Comparison of ENCODE assay signal across 13 cellular contexts in genomic region chr17:68908045-68908444, GRCh38. TPM values are rescaled to one million over a fixed set of nuclear protein-coding genes. Genes with fewer than 3 reads are reported as not detected.
A peak's percentile ranks its signal among the peaks of the same experiment; 100 is the strongest.
DNase-seq lines count a peak whose midpoint lies in the region; ATAC-seq, FAIRE-seq and TF ChIP-seq lines count a peak whose summit lies in the region.
"Had no signal": no experiment of that assay in that cellular context is flagged by ENCODE, and none has a peak within 500 bp of the region (broad histone marks: within the 10 kb centered on the region; RNA-seq: fewer than 3 reads in every experiment).

No MANE protein-coding gene starts in this region.

- H3K4me2 ChIP-seq in endothelial cell of umbilical vein (ENCODE audit: insufficient read depth, low read length): no peak overlapping the region
- H3K4me2 ChIP-seq in mesendoderm (ENCODE audit: low read length): no peak overlapping the region

- peaks cover 59% of the 10 kb centered on the region for H3K36me3 ChIP-seq in right atrium auricular region
- H3K36me3 ChIP-seq in endothelial cell of umbilical vein (ENCODE audit: control insufficient read depth in 2 of 2, extremely low read depth in 1 of 2, insufficient read depth in 2 of 2, low read length in 2 of 2): no peaks in the 10 kb centered on the region
- no peaks in the 10 kb centered on the region for H3K36me3 ChIP-seq in mesendoderm (ENCODE audit: control insufficient read depth, insufficient read depth, low read length)
- H3K36me3 ChIP-seq: upper lobe of left lung had no signal

- H3K27ac Mint-ChIP-seq in stimulated activated effector memory CD8-positive, alpha-beta T cell treated with anti-CD3 and anti-CD28 coated beads, Interleukin-12 subunit alpha, Interleukin-12 subunit beta, amount 100 ng/mL, for 72 hours: no peak overlapping the region

- H4K8ac ChIP-seq in mesendoderm (ENCODE audit: low read depth, low read length): no peak overlapping the region

- POLR2A ChIA-PET in endothelial cell of umbilical vein (lab: Charles Lee): no interaction called here

- FAIRE-seq in endothelial cell of umbilical vein (lab: Jason Lieb, UNC): no peak

- TF ChIP-seq CTCF in right atrium auricular region (IDR thresholded peaks at IDR 0.05): no peak
- no peak for TF ChIP-seq CTCF in endothelial cell of umbilical vein (IDR thresholded peaks at IDR 0.05; ENCODE audit: extremely low read depth in 1 of 2, insufficient read depth in 1 of 2, low read depth in 1 of 2, low read length in 2 of 2)

- no peak overlapping the region for H2BK15ac ChIP-seq in mesendoderm (replicated peaks; ENCODE audit: low read depth)

- no peak overlapping the region for H3K4ac ChIP-seq in mesendoderm (ENCODE audit: low read depth, low read length)

- no peak overlapping the region for H4K5ac ChIP-seq in mesendoderm (ENCODE audit: low read length)

- H3K9me3 Mint-ChIP-seq in stimulated activated effector memory CD8-positive, alpha-beta T cell treated with anti-CD3 and anti-CD28 coated beads, Interleukin-12 subunit alpha, Interleukin-12 subunit beta, amount 100 ng/mL, for 72 hours: peaks cover under 1% of the 10 kb centered on the region

- no TSS peak for BruUV-seq in endothelial cell of umbilical vein (replicated peaks; lab: Mats Ljungman, UMichigan)

- H3K79me2 ChIP-seq in endothelial cell of umbilical vein (ENCODE audit: control insufficient read depth, insufficient read depth, low read length): no peaks in the 10 kb centered on the region
- H3K79me2 ChIP-seq in mesendoderm (ENCODE audit: control insufficient read depth, insufficient read depth, low read length): no peaks in the 10 kb centered on the region

- no peak for TF ChIP-seq POLR2A in endothelial cell of umbilical vein (IDR thresholded peaks at IDR 0.05; ENCODE audit: low read depth, low read length)

- ATAC-seq in left ventricle myocardium superior: no peak
- peak; percentile 50 for ATAC-seq in HG03103 (IDR thresholded peaks at IDR 0.05; ENCODE audit: low read depth, unreplicated experiment)
- no peak for ATAC-seq in stimulated activated effector memory CD8-positive, alpha-beta T cell treated with anti-CD3 and anti-CD28 coated beads, Interleukin-12 subunit alpha, Interleukin-12 subunit beta, amount 100 ng/mL, for 72 hours
- ATAC-seq: activated CD4-positive, CD25-positive, alpha-beta regulatory T cell treated with anti-CD3 and anti-CD28 coated beads, Interleukin-2, amount 50 U/mL, for 24 hours; Panc1 had no signal

- WGBS in mesendoderm (ENCODE audit: extremely low coverage, insufficient coverage, low lambda C conversion rate): no CpG with 5 or more reads among the region's 2 CpGs

- H3K23ac ChIP-seq in mesendoderm (ENCODE audit: low read length): no peak overlapping the region

- H2BK5ac ChIP-seq in mesendoderm (ENCODE audit: low read length): no peak overlapping the region

- intact Hi-C loops in left ventricle myocardium superior (cut with micrococcal nuclease) (no loop called here), endothelial cell of umbilical vein (cut with micrococcal nuclease) (loop anchor here (2.0 to 5.0 kb wide), 2 partner anchors 46 to 327 kb away; no protein-coding TSS in a partner anchor)

- no peak overlapping the region for H3K4me3 ChIP-seq in right atrium auricular region
- H3K4me3 ChIP-seq in endothelial cell of umbilical vein (replicated peaks in 1 of 3; ENCODE audit: insufficient read depth in 1 of 3, low read depth in 1 of 3, low read length in 3 of 3): no peak overlapping the region
- H3K4me3 ChIP-seq in mesendoderm (ENCODE audit: low read length): no peak overlapping the region
- H3K4me3 ChIP-seq: upper lobe of left lung had no signal

- H3K4me1 ChIP-seq in right atrium auricular region (peaks cover 0 to 18% of the 10 kb centered on the region in 2 donors), endothelial cell of umbilical vein (ENCODE audit: control insufficient read depth, extremely low read depth, insufficient read depth, low read length) (peaks cover 13% of the 10 kb centered on the region), mesendoderm (ENCODE audit: control insufficient read depth, low read depth, low read length) (no peaks in the 10 kb centered on the region)

- no peak overlapping the region for H3K4me3 Mint-ChIP-seq in stimulated activated effector memory CD8-positive, alpha-beta T cell treated with anti-CD3 and anti-CD28 coated beads, Interleukin-12 subunit alpha, Interleukin-12 subunit beta, amount 100 ng/mL, for 72 hours

- no peaks in the 10 kb centered on the region for H3K36me3 Mint-ChIP-seq in stimulated activated effector memory CD8-positive, alpha-beta T cell treated with anti-CD3 and anti-CD28 coated beads, Interleukin-12 subunit alpha, Interleukin-12 subunit beta, amount 100 ng/mL, for 72 hours

- H2AK5ac ChIP-seq in mesendoderm (ENCODE audit: low read length): no peak overlapping the region

- H3K27ac ChIP-seq in right atrium auricular region (peak overlapping the region; percentile 19 to 68), endothelial cell of umbilical vein (ENCODE audit: insufficient read depth, low read depth, low read length) (no peak overlapping the region), mesendoderm (ENCODE audit: low read depth, low read length) (no peak overlapping the region)

- H3K9ac ChIP-seq in endothelial cell of umbilical vein (replicated peaks; ENCODE audit: extremely low read depth, insufficient read depth, low read length) (no peak overlapping the region), mesendoderm (ENCODE audit: low read length) (no peak overlapping the region)

- DNase-seq in right atrium auricular region (ENCODE audit: low spot score) (no peak), left ventricle myocardium superior (no peak), endothelial cell of umbilical vein (ENCODE audit: low read depth, low spot score) (no peak), NCI-H2029 (lab: John Stamatoyannopoulos, UW) (no peak), mesendoderm (no peak)
- no peak for DNase-seq in stimulated activated effector memory CD8-positive, alpha-beta T cell treated with anti-CD3 and anti-CD28 coated beads, Interleukin-12 subunit alpha, Interleukin-12 subunit beta, amount 100 ng/mL, for 72 hours (ENCODE audit: low spot score in 2 of 2)
- no peak for DNase-seq in stimulated activated naive CD4-positive, alpha-beta T cell (lab: John Stamatoyannopoulos, UW)
- DNase-seq: EL, MM.1S, upper lobe of left lung had no signal

- H3K56ac ChIP-seq in mesendoderm (ENCODE audit: low read length): no peak overlapping the region

- no peak overlapping the region for H3K18ac ChIP-seq in mesendoderm (ENCODE audit: low read length)

- H3K9me1 ChIP-seq in endothelial cell of umbilical vein (replicated peaks; ENCODE audit: control insufficient read depth, extremely low read depth, insufficient read depth, low read length): no peaks in the 10 kb centered on the region

- H3K9me3 ChIP-seq in right atrium auricular region: no peaks in the 10 kb centered on the region
- no peaks in the 10 kb centered on the region for H3K9me3 ChIP-seq in endothelial cell of umbilical vein (replicated peaks; ENCODE audit: control insufficient read depth, insufficient read depth, low read length)
- H3K9me3 ChIP-seq: upper lobe of left lung had no signal

- H3K79me1 ChIP-seq in mesendoderm (ENCODE audit: low read length): no peaks in the 10 kb centered on the region

- dilution Hi-C loops in endothelial cell of umbilical vein (cut with MboI; ENCODE audit: extremely low pct_ligation_motif_present, low sequenced_read_pairs): no loop called here

- no peaks in the 10 kb centered on the region for H3K4me1 Mint-ChIP-seq in stimulated activated effector memory CD8-positive, alpha-beta T cell treated with anti-CD3 and anti-CD28 coated beads, Interleukin-12 subunit alpha, Interleukin-12 subunit beta, amount 100 ng/mL, for 72 hours

- CTCF ChIA-PET in endothelial cell of umbilical vein (lab: Charles Lee): interaction anchor here (1.6 to 2.0 kb wide), 5 partner anchors 8 to 131 kb away, joined by 5 to 14 read pairs (median 9); no protein-coding TSS in a partner anchor

- no peak overlapping the region for H2BK120ac ChIP-seq in mesendoderm (ENCODE audit: low read depth, low read length)

- H2AFZ ChIP-seq in endothelial cell of umbilical vein (ENCODE audit: low read depth, low read length): peak overlapping the region; percentile 35

- no peaks in the 10 kb centered on the region for H3K27me3 ChIP-seq in right atrium auricular region
- H3K27me3 ChIP-seq in endothelial cell of umbilical vein (ENCODE audit: control insufficient read depth in 2 of 2, insufficient read depth in 2 of 2, low read length in 2 of 2): no peaks in the 10 kb centered on the region
- no peaks in the 10 kb centered on the region for H3K27me3 ChIP-seq in mesendoderm (ENCODE audit: insufficient read depth, low read length, poor library complexity)
- H3K27me3 ChIP-seq: upper lobe of left lung had no signal

- no peaks in the 10 kb centered on the region for H4K20me1 ChIP-seq in endothelial cell of umbilical vein (replicated peaks; ENCODE audit: control insufficient read depth, extremely low read depth, insufficient read depth, low read length)

TF ChIP-seq in endothelial cell of umbilical vein, 7 proteins besides CTCF, POLR2A, EP300 and RAD21:
- TF ChIP-seq FOS (IDR thresholded peaks at IDR 0.05; ENCODE audit: borderline replicate concordance, insufficient read depth, low read length) (no peak), GATA2 (IDR thresholded peaks at IDR 0.05; ENCODE audit: insufficient read depth, insufficient read length, low read depth, low read length) (no peak), JUN (IDR thresholded peaks at IDR 0.05; ENCODE audit: borderline replicate concordance, insufficient read depth, insufficient read length, low read depth) (no peak), MYC (IDR thresholded peaks at IDR 0.05; ENCODE audit: low read depth, low read length) (no peak), EZH2 (IDR thresholded peaks at IDR 0.05; ENCODE audit: borderline replicate concordance, low read depth, low read length, severe bottlenecking) (no peak), MAX (IDR thresholded peaks at IDR 0.05; ENCODE audit: insufficient read depth, insufficient read length) (no peak), POLR2AphosphoS5 (IDR thresholded peaks at IDR 0.05; ENCODE audit: insufficient read depth, low read depth, low read length) (no peak)

RNA-seq across cellular contexts. Expression of gene ABCA8, which starts 47.1 kb away (rescaled TPM):
- total RNA-seq in right atrium auricular region: 10 to 100 TPM; 59.1 to 65.9 TPM
- total RNA-seq in left ventricle myocardium superior: 38.6 TPM
- 0.60 and 1.7 TPM in 2 replicates for total RNA-seq in endothelial cell of umbilical vein
- 0.89 and 0.99 TPM in 2 replicates for polyA plus RNA-seq in endothelial cell of umbilical vein
- polyA plus RNA-seq in endothelial cell of umbilical vein (2011; cell fraction: cytosol; rRNA removed): 0.52 and 0.59 TPM in 2 replicates
- 4.8 TPM in 2 replicates for polyA plus RNA-seq in endothelial cell of umbilical vein (2011; cell fraction: nucleus; rRNA removed)
- 0.78 and 3.0 TPM in 2 replicates for polyA plus RNA-seq in endothelial cell of umbilical vein (2012)
- 1.5 and 3.3 TPM in 2 replicates for polyA minus RNA-seq in endothelial cell of umbilical vein
- 0.31 TPM for polyA minus RNA-seq in endothelial cell of umbilical vein (2011; cell fraction: cytosol; rRNA and poly(A)+ RNA removed)
- 3.1 and 6.2 TPM in 2 replicates for polyA minus RNA-seq in endothelial cell of umbilical vein (2011; cell fraction: nucleus; rRNA and poly(A)+ RNA removed)
- not detected for polyA plus RNA-seq in mesendoderm (2013, experiment 1 of 2)
- not detected for polyA plus RNA-seq in mesendoderm (2013, experiment 2 of 2)

Comparison
In these comparisons a context has a peak if more than half of its experiments do, and no peak if none do; other contexts are left out.
1. H3K27ac ChIP-seq: peak in right atrium auricular region (2 of 2); none in endothelial cell of umbilical vein (single experiment) and mesendoderm (single experiment).
2. RNA of gene ABCA8, which starts 47.1 kb away (total RNA-seq): 59.1 to 65.9 TPM in right atrium auricular region and 38.6 TPM in left ventricle myocardium superior (single experiment); 0.60 to 1.7 TPM in endothelial cell of umbilical vein; every median in the first group is over 10 times any median in the second.